ENCODE assay signal across 33 cellular contexts in genomic region chr2:182416861-182417260, GRCh38. TPM values are rescaled to one million over a fixed set of nuclear protein-coding genes. Genes with fewer than 3 reads are reported as not detected.
"Had no signal": no experiment of that assay in that cellular context is flagged by ENCODE, and none has a peak within 500 bp of the region (broad histone marks: within the 10 kb centered on the region; RNA-seq: fewer than 3 reads in every experiment).

No MANE protein-coding gene starts in this region.

- H3K27me3 Mint-ChIP-seq: activated naive CD8-positive, alpha-beta T cell treated with anti-CD3 and anti-CD28 coated beads, Interleukin-2, amount 50 U/mL, for 24 hours; brain; IgD-negative memory B cell; T-helper 17 cell had no signal

- H3K36me3 Mint-ChIP-seq: activated naive CD4-positive, alpha-beta T cell treated with anti-CD3 and anti-CD28 coated beads, Interleukin-2, amount 50 U/mL, for 72 hours; brain; IgD-negative memory B cell; WTC11 had no signal

- H3K4me1 Mint-ChIP-seq: activated naive CD8-positive, alpha-beta T cell treated with anti-CD3 and anti-CD28 coated beads, Interleukin-2, amount 50 U/mL, for 24 hours; IgD-negative memory B cell; T-helper 17 cell had no signal

- H3K4me3 Mint-ChIP-seq: activated CD8-positive, alpha-beta T cell treated with anti-CD3 and anti-CD28 coated beads, Interleukin-2, amount 10 ng/mL, durations not matched to agents 7 days and 5 days; activated naive CD8-positive, alpha-beta T cell treated with anti-CD3 and anti-CD28 coated beads, Interleukin-2, amount 50 U/mL, for 24 hours; activated T-helper 1 cell treated with anti-CD3 and anti-CD28 coated beads, Interleukin-12 subunit alpha, Interleukin-12 subunit beta, Interleukin-2, Interleukin-4 antibody, amounts not matched to agents 30 ng/mL and 10 ng/mL and 1 ng/mL, durations not matched to agents 14 hours and 24 hours and 36 hours; brain; IgD-negative memory B cell; T-helper 17 cell; WTC11 had no signal

- H3K9me3 Mint-ChIP-seq: activated naive CD4-positive, alpha-beta T cell treated with anti-CD3 and anti-CD28 coated beads, Interleukin-2, amount 50 U/mL, for 72 hours; activated naive CD8-positive, alpha-beta T cell treated with anti-CD3 and anti-CD28 coated beads, Interleukin-2, amount 50 U/mL, for 24 hours; activated T-helper 1 cell treated with anti-CD3 and anti-CD28 coated beads, Interleukin-12 subunit alpha, Interleukin-12 subunit beta, Interleukin-2, Interleukin-4 antibody, amounts not matched to agents 30 ng/mL and 10 ng/mL and 1 ng/mL, durations not matched to agents 14 hours and 24 hours and 36 hours; brain; IgD-negative memory B cell; WTC11 had no signal

- DNase-seq: activated CD4-positive, alpha-beta T cell treated with anti-CD3 and anti-CD28 coated beads for 48 hours; activated CD4-positive, alpha-beta T cell treated with anti-CD3 and anti-CD28 coated beads, Interleukin-2, amount 50 U/mL, for 4 hours; activated CD4-positive, CD25-positive, alpha-beta regulatory T cell treated with anti-CD3 and anti-CD28 coated beads, Interleukin-2, amount 50 U/mL, for 72 hours; activated CD8-positive, alpha-beta memory T cell treated with anti-CD3 and anti-CD28 coated beads, Interleukin-2, amount 50 U/mL, for 48 hours; activated CD8-positive, alpha-beta T cell treated with anti-CD3 and anti-CD28 coated beads, Interleukin-2, amount 10 ng/mL, durations not matched to agents 7 days and 5 days; activated effector memory CD4-positive, alpha-beta T cell treated with Interleukin-2 at 50 U/mL for 16 hours; activated naive CD4-positive, alpha-beta T cell treated with Interleukin-2 at 50 U/mL for 16 hours; activated naive CD8-positive, alpha-beta T cell treated with anti-CD3 and anti-CD28 coated beads, Interleukin-2, amount 50 U/mL, for 24 hours; activated T-cell treated with anti-CD3 and anti-CD28 coated beads, Interleukin-2, amount 50 U/mL, for 1 hour; amniotic stem cell; cerebellar nuclear complex; KG1; MV-4-11; NCI-H1105; NCI-H146; NCI-H187 treated with DMSO at 0.1 percent for 48 hours; NCI-H2171; NCI-H2227 treated with DMSO at 0.1 percent for 48 hours; NCI-H526; NCI-H774; NK-92 treated with Interleukin-12 subunit alpha and Interleukin-12 subunit beta, amount 100 ng/mL, for 24 hours; OCI-M1; RPMI8226; SHP77; T-helper 17 cell; T-helper 9 cell had no signal

- H3K27ac Mint-ChIP-seq: activated CD8-positive, alpha-beta T cell treated with anti-CD3 and anti-CD28 coated beads, Interleukin-2, amount 10 ng/mL, durations not matched to agents 7 days and 5 days; activated naive CD4-positive, alpha-beta T cell treated with anti-CD3 and anti-CD28 coated beads, Interleukin-2, amount 50 U/mL, for 72 hours; activated naive CD8-positive, alpha-beta T cell treated with anti-CD3 and anti-CD28 coated beads, Interleukin-2, amount 50 U/mL, for 24 hours; activated T-helper 1 cell treated with anti-CD3 and anti-CD28 coated beads, Interleukin-12 subunit alpha, Interleukin-12 subunit beta, Interleukin-2, Interleukin-4 antibody, amounts not matched to agents 30 ng/mL and 10 ng/mL and 1 ng/mL, durations not matched to agents 14 hours and 24 hours and 36 hours; IgD-negative memory B cell; T-helper 17 cell; WTC11 had no signal

- FAIRE-seq: astrocyte had no signal

RNA-seq across cellular contexts. Expression of gene PDE1A, which starts 10.0 kb away (rescaled TPM):
- total RNA-seq: activated CD8-positive, alpha-beta T cell treated with anti-CD3 and anti-CD28 coated beads, Interleukin-2, amount 10 ng/mL, durations not matched to agents 7 days and 5 days; activated naive CD4-positive, alpha-beta T cell treated with anti-CD3 and anti-CD28 coated beads, Interleukin-2, amount 50 U/mL, for 72 hours; activated T-helper 1 cell treated with anti-CD3 and anti-CD28 coated beads, Interleukin-12 subunit alpha, Interleukin-12 subunit beta, Interleukin-2, Interleukin-4 antibody, amounts not matched to agents 30 ng/mL and 10 ng/mL and 1 ng/mL, durations not matched to agents 14 hours and 24 hours and 36 hours; SK-MEL-5; T-helper 17 cell; WTC11 had no signal
- polyA plus RNA-seq: IgD-negative memory B cell had no signal
